In the genomic region with DNA sequence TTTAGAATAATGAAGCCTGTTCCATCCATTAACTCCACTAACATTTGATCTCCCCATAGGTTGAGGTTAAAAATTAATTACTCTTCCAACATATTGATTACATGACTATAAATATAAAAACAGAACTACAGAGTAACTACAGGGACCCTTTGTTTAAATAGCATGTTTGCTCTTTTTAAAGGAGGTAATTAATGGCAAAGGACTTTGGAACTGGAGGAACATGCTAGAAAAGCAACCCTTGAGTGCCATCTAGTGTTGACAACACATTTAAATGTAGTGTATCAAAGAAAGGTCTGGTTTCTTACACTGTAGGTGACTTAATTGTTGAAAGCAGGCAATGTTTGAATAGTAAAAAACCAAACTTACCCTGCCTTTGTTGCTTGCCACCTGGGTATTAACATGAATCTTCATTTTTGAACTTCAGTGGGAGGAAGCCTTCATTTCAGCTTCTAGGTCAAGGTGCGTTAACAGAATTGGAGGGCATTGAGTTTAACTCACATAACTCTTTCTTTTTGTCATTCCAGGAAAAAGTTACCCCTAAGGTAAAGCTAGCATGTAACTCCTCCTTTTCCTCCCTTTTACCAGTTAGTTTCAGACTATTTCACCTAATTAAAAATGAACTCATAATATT, we compare ENCODE assay signal across 9 cellular contexts. TPM values are rescaled to one million over a fixed set of nuclear protein-coding genes. Genes with fewer than 3 reads are reported as not detected.
DNase-seq lines count a peak whose midpoint lies in the region; ATAC-seq, FAIRE-seq and TF ChIP-seq lines count a peak whose summit lies in the region.
"Had no signal": no experiment of that assay in that cellular context is flagged by ENCODE, and none has a peak within 500 bp of the region (broad histone marks: within the 10 kb centered on the region; RNA-seq: fewer than 3 reads in every experiment).

No MANE protein-coding gene starts in this region.

- no peaks in the 10 kb centered on the region for H3K27me3 Mint-ChIP-seq in Caco-2 (ENCODE audit: insufficient read depth, unreplicated experiment)
- peaks cover 8% of the 10 kb centered on the region for H3K27me3 Mint-ChIP-seq in activated CD4-positive, alpha-beta memory T cell treated with anti-CD3 and anti-CD28 coated beads, Interleukin-2, amount 10 ng/mL, durations not matched to agents 7 days and 5 days

- no peaks in the 10 kb centered on the region for H3K79me2 ChIP-seq in OCI-LY3 (ENCODE audit: low read length)

- H3K9me3 ChIP-seq in Caco-2, result no peaks in the 10 kb centered on the region
- H3K9me3 ChIP-seq in OCI-LY3 (ENCODE audit: insufficient read depth, low read length), result no peaks in the 10 kb centered on the region
- H3K9me3 ChIP-seq in colonic mucosa, result no peaks in the 10 kb centered on the region
- H3K9me3 ChIP-seq in tibial nerve, result no peaks in the 10 kb centered on the region

- peak; percentile 42 to 66 for TF ChIP-seq CTCF in Caco-2 (IDR thresholded peaks at IDR 0.05; ENCODE audit: insufficient read depth in 1 of 2, low read depth in 1 of 2, low read length in 1 of 2, severe bottlenecking in 1 of 2, unreplicated experiment in 1 of 2)
- peak; percentile 80 for TF ChIP-seq CTCF in OCI-LY3 (IDR thresholded peaks at IDR 0.05; ENCODE audit: low read depth, low read length)
- TF ChIP-seq CTCF in colonic mucosa (IDR thresholded peaks at IDR 0.05), result peak; percentile 54
- TF ChIP-seq CTCF in tibial nerve (IDR thresholded peaks at IDR 0.05), result peak; percentile 42 to 81 (median 57)

- DNase-seq in Caco-2 (peak; percentile 62 to 83), GM19239 (ENCODE audit: insufficient read length, low spot score) (peak; percentile 9), KG1 (lab: John Stamatoyannopoulos, UW) (peak; percentile 39), colonic mucosa (peak; percentile 66), left lobe of liver (ENCODE audit: low spot score) (no peak), tibial nerve (ENCODE audit: low spot score in 2 of 2) (peak in 1 of 2 donors; percentile 69)
- DNase-seq in activated CD4-positive, alpha-beta memory T cell treated with anti-CD3 and anti-CD28 coated beads, Interleukin-2, amount 10 ng/mL, durations not matched to agents 7 days and 5 days, result no peak

- peaks cover 45% of the 10 kb centered on the region for H3K4me1 Mint-ChIP-seq in Caco-2 (ENCODE audit: low read depth, unreplicated experiment)
- H3K4me1 Mint-ChIP-seq in activated CD4-positive, alpha-beta memory T cell treated with anti-CD3 and anti-CD28 coated beads, Interleukin-2, amount 10 ng/mL, durations not matched to agents 7 days and 5 days, result no peaks in the 10 kb centered on the region

- H3K27ac Mint-ChIP-seq in Caco-2 (ENCODE audit: unreplicated experiment), result peak overlapping the region; percentile 89
- H3K27ac Mint-ChIP-seq in activated CD4-positive, alpha-beta memory T cell treated with anti-CD3 and anti-CD28 coated beads, Interleukin-2, amount 10 ng/mL, durations not matched to agents 7 days and 5 days, result no peak overlapping the region
- H3K27ac Mint-ChIP-seq: T-helper 1 cell treated with Interleukin-12 subunit alpha and Interleukin-12 subunit beta and Interleukin-4 antibody, amounts not matched to agents 30 μg/mL and 1 μg/mL, for 36 hours had no signal

- POLR2A ChIA-PET in Caco-2 (lab: Charles Lee), result no interaction called here
- POLR2A ChIA-PET in activated CD4-positive, alpha-beta memory T cell treated with anti-CD3 and anti-CD28 coated beads, Interleukin-2, amount 10 ng/mL, durations not matched to agents 7 days and 5 days (lab: Charles Lee), result no interaction called here

- peak; percentile 78 for ATAC-seq in left lobe of liver

- TF ChIP-seq POLR2A in tibial nerve (IDR thresholded peaks at IDR 0.05), result no peak

- peak overlapping the region; percentile 13 for H3K4me3 ChIP-seq in Caco-2 (ENCODE audit: low read depth, low read length)
- H3K4me3 ChIP-seq in OCI-LY3 (ENCODE audit: low read length), result no peak overlapping the region
- H3K4me3 ChIP-seq in colonic mucosa, result no peak overlapping the region
- H3K4me3 ChIP-seq in tibial nerve, result no peak overlapping the region

- CTCF ChIA-PET in Caco-2 (lab: Charles Lee), result interaction anchor here (1.2 to 1.9 kb wide), 4 partner anchors 29 to 221 kb away, joined by 5 to 16 read pairs (median 6); a partner anchor contains a TSS
- CTCF ChIA-PET in activated CD4-positive, alpha-beta memory T cell treated with anti-CD3 and anti-CD28 coated beads, Interleukin-2, amount 10 ng/mL, durations not matched to agents 7 days and 5 days (lab: Charles Lee), result interaction anchor here (0.6 to 1.9 kb wide), 5 partner anchors 29 to 636 kb away, joined by 3 to 5 read pairs (median 4); a partner anchor contains a TSS

- H3K9ac ChIP-seq in OCI-LY3 (ENCODE audit: low read length) (no peak overlapping the region), colonic mucosa (ENCODE audit: low read depth in 2 of 2, low read length in 2 of 2) (peak overlapping the region in 1 of 2 donors; percentile 58)

- WGBS in tibial nerve, 2 donors, result 95 to 97% methylated on average over 1 of the region's 1 CpG

- no peaks in the 10 kb centered on the region for H4K20me1 ChIP-seq in OCI-LY3 (ENCODE audit: insufficient read depth, low read length)

- peak overlapping the region; percentile 75 for H3K4me3 Mint-ChIP-seq in Caco-2 (ENCODE audit: unreplicated experiment)
- no peak overlapping the region for H3K4me3 Mint-ChIP-seq in activated CD4-positive, alpha-beta memory T cell treated with anti-CD3 and anti-CD28 coated beads, Interleukin-2, amount 10 ng/mL, durations not matched to agents 7 days and 5 days
- H3K4me3 Mint-ChIP-seq: T-helper 1 cell treated with Interleukin-12 subunit alpha and Interleukin-12 subunit beta and Interleukin-4 antibody, amounts not matched to agents 30 μg/mL and 1 μg/mL, for 36 hours had no signal

- peaks cover 6% of the 10 kb centered on the region for H3K36me3 Mint-ChIP-seq in Caco-2 (ENCODE audit: insufficient read depth, unreplicated experiment)
- H3K36me3 Mint-ChIP-seq in activated CD4-positive, alpha-beta memory T cell treated with anti-CD3 and anti-CD28 coated beads, Interleukin-2, amount 10 ng/mL, durations not matched to agents 7 days and 5 days (ENCODE audit: low read depth), result no peaks in the 10 kb centered on the region

- H3K27ac ChIP-seq in OCI-LY3 (ENCODE audit: low read length), result no peak overlapping the region
- H3K27ac ChIP-seq in colonic mucosa, result peak overlapping the region; percentile 67
- H3K27ac ChIP-seq in tibial nerve, result no peak overlapping the region

- no peak overlapping the region for H2AFZ ChIP-seq in OCI-LY3 (ENCODE audit: low read depth, low read length)

- no peak overlapping the region for H3K4me2 ChIP-seq in OCI-LY3 (ENCODE audit: low read length)

- H3K4me1 ChIP-seq in Caco-2 (peaks cover 66% of the 10 kb centered on the region), OCI-LY3 (ENCODE audit: low read length) (peaks cover 17% of the 10 kb centered on the region), colonic mucosa (peaks cover 10% of the 10 kb centered on the region), tibial nerve (peaks cover 0 to 26% (median 13%) of the 10 kb centered on the region in 4 donors)

- peak in 1 of 2 donors; percentile 17 for TF ChIP-seq EP300 in tibial nerve (IDR thresholded peaks at IDR 0.05)

- no peaks in the 10 kb centered on the region for H3K9me3 Mint-ChIP-seq in Caco-2 (ENCODE audit: unreplicated experiment)
- H3K9me3 Mint-ChIP-seq in activated CD4-positive, alpha-beta memory T cell treated with anti-CD3 and anti-CD28 coated beads, Interleukin-2, amount 10 ng/mL, durations not matched to agents 7 days and 5 days, result no peaks in the 10 kb centered on the region
- H3K9me3 Mint-ChIP-seq: T-helper 1 cell treated with Interleukin-12 subunit alpha and Interleukin-12 subunit beta and Interleukin-4 antibody, amounts not matched to agents 30 μg/mL and 1 μg/mL, for 36 hours had no signal

- TSS peak; percentile 68 for BruUV-seq in Caco-2 (replicated peaks; lab: Mats Ljungman, UMichigan)

- H3K27me3 ChIP-seq in Caco-2 (replicated peaks; ENCODE audit: control insufficient read depth, insufficient read depth, low read length) (no peaks in the 10 kb centered on the region), OCI-LY3 (ENCODE audit: low read depth, low read length) (no peaks in the 10 kb centered on the region), colonic mucosa (no peaks in the 10 kb centered on the region), tibial nerve (no peaks in the 10 kb centered on the region)

- H3K36me3 ChIP-seq in Caco-2 (ENCODE audit: control insufficient read depth, insufficient read depth, low read length) (no peaks in the 10 kb centered on the region), OCI-LY3 (replicated peaks; ENCODE audit: low read depth, low read length) (no peaks in the 10 kb centered on the region), colonic mucosa (no peaks in the 10 kb centered on the region), tibial nerve (no peaks in the 10 kb centered on the region)

- FAIRE-seq in GM19239 (lab: Jason Lieb, UNC), result peak; percentile 76

- intact Hi-C loops in Caco-2 (cut with micrococcal nuclease; ENCODE audit: unreplicated experiment) (loop anchor here (1.0 to 10.0 kb wide), 16 partner anchors 8 to 845 kb away; a partner anchor contains a TSS), colonic mucosa (cut with DNase I) (loop anchor here (2.0 to 10.0 kb wide), 3 partner anchors 137 to 635 kb away; a partner anchor contains a TSS)

RNA-seq across cellular contexts. Expression of a gene that starts 52.6 kb away (rescaled TPM):
- total RNA-seq in Caco-2 (2022) (271 and 281 TPM in 2 replicates), colonic mucosa (100 to 1,000 TPM; 186 to 323 TPM), left lobe of liver (83.7 TPM), tibial nerve (100 to 1,000 TPM in 2 of 4 donors, 10 to 100 TPM in 2; 55.5 to 127 (median 99.2) TPM)
- total RNA-seq in activated CD4-positive, alpha-beta memory T cell treated with anti-CD3 and anti-CD28 coated beads, Interleukin-2, amount 10 ng/mL, durations not matched to agents 7 days and 5 days, result 100 to 1,000 TPM; 152 to 155 TPM

Comparison
In these comparisons a context has a peak if more than half of its experiments do, and no peak if none do; other contexts are left out.
1. DNase-seq: peak in Caco-2 (2 of 2), GM19239 (single experiment), KG1 (single experiment) and colonic mucosa (single experiment); none in left lobe of liver (single experiment) and activated CD4-positive, alpha-beta memory T cell treated with anti-CD3 and anti-CD28 coated beads, Interleukin-2, amount 10 ng/mL, durations not matched to agents 7 days and 5 days (single experiment).
2. Peak in every context shown above with its lines, with median percentiles within 50 percentile points of each other: CTCF ChIP-seq.